Comparison of ENCODE assay signal across 1 cellular context in the genomic region with DNA sequence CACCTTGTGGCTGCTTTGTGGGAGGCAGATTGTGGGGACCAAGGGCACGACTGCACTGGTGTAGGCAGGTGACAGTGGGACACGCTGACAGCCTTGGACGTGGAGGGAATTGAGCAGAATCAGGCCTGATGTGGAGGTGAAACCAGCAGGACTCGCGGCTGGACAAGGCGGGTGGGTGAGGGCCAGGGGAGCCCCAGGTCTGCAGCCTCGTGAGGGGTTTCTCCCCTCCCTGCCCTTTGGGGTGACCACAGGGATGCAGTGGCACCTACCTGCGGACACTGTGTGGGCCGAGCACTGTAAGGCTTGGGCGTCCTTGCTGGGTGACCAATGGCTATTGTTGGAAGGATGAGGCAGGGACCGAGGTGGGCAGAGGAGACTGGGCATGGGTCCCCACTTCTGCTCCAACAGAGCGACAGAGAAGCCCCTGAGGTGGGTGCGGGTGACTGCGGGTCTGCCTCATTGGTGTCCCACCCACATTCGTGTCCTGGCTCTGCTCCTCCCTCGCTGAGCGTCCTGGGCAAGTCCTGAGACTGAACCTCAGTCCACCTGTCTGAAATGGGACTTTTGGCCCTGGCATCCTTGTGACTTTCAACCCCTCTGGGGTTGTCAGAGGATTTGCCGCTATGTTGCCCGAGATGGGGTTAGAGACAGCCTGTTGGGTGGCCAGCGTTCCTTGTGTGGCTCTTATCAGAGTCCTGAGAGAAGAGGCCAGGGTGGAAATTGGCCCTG.
TF ChIP-seq lines count a peak whose summit lies in the region.

No MANE protein-coding gene starts in this region.

TF ChIP-seq in WTC11, 78 proteins besides CTCF, POLR2A, EP300 and RAD21 (continued from another document):
- TF ChIP-seq, protein P1, sequence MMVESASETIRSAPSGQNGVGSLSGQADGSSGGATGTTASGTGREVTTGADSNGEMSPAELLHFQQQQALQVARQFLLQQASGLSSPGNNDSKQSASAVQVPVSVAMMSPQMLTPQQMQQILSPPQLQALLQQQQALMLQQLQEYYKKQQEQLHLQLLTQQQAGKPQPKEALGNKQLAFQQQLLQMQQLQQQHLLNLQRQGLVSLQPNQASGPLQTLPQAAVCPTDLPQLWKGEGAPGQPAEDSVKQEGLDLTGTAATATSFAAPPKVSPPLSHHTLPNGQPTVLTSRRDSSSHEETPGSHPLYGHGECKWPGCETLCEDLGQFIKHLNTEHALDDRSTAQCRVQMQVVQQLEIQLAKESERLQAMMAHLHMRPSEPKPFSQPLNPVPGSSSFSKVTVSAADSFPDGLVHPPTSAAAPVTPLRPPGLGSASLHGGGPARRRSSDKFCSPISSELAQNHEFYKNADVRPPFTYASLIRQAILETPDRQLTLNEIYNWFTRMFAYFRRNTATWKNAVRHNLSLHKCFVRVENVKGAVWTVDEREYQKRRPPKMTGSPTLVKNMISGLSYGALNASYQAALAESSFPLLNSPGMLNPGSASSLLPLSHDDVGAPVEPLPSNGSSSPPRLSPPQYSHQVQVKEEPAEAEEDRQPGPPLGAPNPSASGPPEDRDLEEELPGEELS (CRISPR knock-in tag; IDR thresholded peaks at IDR 0.05) = no peak
- TF ChIP-seq, protein P2, sequence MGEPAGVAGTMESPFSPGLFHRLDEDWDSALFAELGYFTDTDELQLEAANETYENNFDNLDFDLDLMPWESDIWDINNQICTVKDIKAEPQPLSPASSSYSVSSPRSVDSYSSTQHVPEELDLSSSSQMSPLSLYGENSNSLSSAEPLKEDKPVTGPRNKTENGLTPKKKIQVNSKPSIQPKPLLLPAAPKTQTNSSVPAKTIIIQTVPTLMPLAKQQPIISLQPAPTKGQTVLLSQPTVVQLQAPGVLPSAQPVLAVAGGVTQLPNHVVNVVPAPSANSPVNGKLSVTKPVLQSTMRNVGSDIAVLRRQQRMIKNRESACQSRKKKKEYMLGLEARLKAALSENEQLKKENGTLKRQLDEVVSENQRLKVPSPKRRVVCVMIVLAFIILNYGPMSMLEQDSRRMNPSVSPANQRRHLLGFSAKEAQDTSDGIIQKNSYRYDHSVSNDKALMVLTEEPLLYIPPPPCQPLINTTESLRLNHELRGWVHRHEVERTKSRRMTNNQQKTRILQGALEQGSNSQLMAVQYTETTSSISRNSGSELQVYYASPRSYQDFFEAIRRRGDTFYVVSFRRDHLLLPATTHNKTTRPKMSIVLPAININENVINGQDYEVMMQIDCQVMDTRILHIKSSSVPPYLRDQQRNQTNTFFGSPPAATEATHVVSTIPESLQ (CRISPR knock-in tag; IDR thresholded peaks at IDR 0.05) = no peak
- no peak for TF ChIP-seq NR1H2 (CRISPR knock-in tag; IDR thresholded peaks at IDR 0.05)
- TF ChIP-seq, protein P3, sequence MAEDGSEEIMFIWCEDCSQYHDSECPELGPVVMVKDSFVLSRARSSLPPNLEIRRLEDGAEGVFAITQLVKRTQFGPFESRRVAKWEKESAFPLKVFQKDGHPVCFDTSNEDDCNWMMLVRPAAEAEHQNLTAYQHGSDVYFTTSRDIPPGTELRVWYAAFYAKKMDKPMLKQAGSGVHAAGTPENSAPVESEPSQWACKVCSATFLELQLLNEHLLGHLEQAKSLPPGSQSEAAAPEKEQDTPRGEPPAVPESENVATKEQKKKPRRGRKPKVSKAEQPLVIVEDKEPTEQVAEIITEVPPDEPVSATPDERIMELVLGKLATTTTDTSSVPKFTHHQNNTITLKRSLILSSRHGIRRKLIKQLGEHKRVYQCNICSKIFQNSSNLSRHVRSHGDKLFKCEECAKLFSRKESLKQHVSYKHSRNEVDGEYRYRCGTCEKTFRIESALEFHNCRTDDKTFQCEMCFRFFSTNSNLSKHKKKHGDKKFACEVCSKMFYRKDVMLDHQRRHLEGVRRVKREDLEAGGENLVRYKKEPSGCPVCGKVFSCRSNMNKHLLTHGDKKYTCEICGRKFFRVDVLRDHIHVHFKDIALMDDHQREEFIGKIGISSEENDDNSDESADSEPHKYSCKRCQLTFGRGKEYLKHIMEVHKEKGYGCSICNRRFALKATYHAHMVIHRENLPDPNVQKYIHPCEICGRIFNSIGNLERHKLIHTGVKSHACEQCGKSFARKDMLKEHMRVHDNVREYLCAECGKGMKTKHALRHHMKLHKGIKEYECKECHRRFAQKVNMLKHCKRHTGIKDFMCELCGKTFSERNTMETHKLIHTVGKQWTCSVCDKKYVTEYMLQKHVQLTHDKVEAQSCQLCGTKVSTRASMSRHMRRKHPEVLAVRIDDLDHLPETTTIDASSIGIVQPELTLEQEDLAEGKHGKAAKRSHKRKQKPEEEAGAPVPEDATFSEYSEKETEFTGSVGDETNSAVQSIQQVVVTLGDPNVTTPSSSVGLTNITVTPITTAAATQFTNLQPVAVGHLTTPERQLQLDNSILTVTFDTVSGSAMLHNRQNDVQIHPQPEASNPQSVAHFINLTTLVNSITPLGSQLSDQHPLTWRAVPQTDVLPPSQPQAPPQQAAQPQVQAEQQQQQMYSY (CRISPR knock-in tag; IDR thresholded peaks at IDR 0.05) = no peak
- TF ChIP-seq, protein P4, sequence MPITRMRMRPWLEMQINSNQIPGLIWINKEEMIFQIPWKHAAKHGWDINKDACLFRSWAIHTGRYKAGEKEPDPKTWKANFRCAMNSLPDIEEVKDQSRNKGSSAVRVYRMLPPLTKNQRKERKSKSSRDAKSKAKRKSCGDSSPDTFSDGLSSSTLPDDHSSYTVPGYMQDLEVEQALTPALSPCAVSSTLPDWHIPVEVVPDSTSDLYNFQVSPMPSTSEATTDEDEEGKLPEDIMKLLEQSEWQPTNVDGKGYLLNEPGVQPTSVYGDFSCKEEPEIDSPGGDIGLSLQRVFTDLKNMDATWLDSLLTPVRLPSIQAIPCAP (CRISPR knock-in tag; IDR thresholded peaks at IDR 0.05) = no peak
